ENCODE assay signal across 27 cellular contexts in genomic region chr5:174251305-174251704, GRCh38.
"Had no signal": no experiment of that assay in that cellular context is flagged by ENCODE, and none has a peak within 500 bp of the region (broad histone marks: within the 10 kb centered on the region; RNA-seq: fewer than 3 reads in every experiment).

No MANE protein-coding gene starts in this region.

- H3K36me3 ChIP-seq: colonic mucosa, esophagus muscularis mucosa, neutrophil, pancreas, right lobe of liver, thoracic aorta, tibial nerve, upper lobe of right lung, vagina had no signal

- H3K9me3 ChIP-seq: colonic mucosa, esophagus muscularis mucosa, mucosa of descending colon, neutrophil, pancreas, right lobe of liver, thoracic aorta, tibial nerve, upper lobe of right lung, vagina had no signal

- ATAC-seq: foreskin keratinocyte; left lobe of liver; mucosa of descending colon; natural killer cell treated with Interleukin-12 subunit alpha and Interleukin-12 subunit beta and Interleukin-15 and Interleukin-18, amount 100 ng/mL, for 72 hours; pancreas; right lobe of liver; stimulated activated naive B cell treated with anti-CD40 and anti-IgM and Interleukin-4, amounts not matched to agents 10 μg/mL and 1 μg/mL and 100 μg/mL, for 72 hours; upper lobe of right lung had no signal

- H3K27ac Mint-ChIP-seq: dendritic cell treated with granulocyte-macrophage colony-stimulating factor and Interleukin-4, amounts not matched to agents 40 ng/mL and 50 ng/mL, for 4 days; immature natural killer cell; memory B cell; mesothelial cell of epicardium; naive B cell; natural killer cell treated with Interleukin-12 subunit alpha and Interleukin-12 subunit beta and Interleukin-15 and Interleukin-18, amount 100 ng/mL, for 72 hours; stimulated activated naive B cell treated with anti-CD40 and anti-IgM and Interleukin-4, amounts not matched to agents 10 μg/mL and 1 μg/mL and 100 μg/mL, for 72 hours; stimulated activated naive CD8-positive, alpha-beta T cell treated with anti-CD3 and anti-CD28 coated beads, Interleukin-15, Interleukin-2, amounts not matched to agents 100 ng/mL and 50 ng/mL, for 24 hours had no signal

- H3K4me1 Mint-ChIP-seq: immature natural killer cell; memory B cell; mesothelial cell of epicardium; naive B cell; neural crest cell; stimulated activated naive B cell treated with anti-CD40 and anti-IgM and Interleukin-4, amounts not matched to agents 10 μg/mL and 1 μg/mL and 100 μg/mL, for 72 hours had no signal

- H3K27ac ChIP-seq: colonic mucosa, esophagus muscularis mucosa, foreskin keratinocyte, neutrophil, pancreas, right lobe of liver, thoracic aorta, tibial nerve, upper lobe of right lung, vagina had no signal

- H3K4me3 ChIP-seq: colonic mucosa, esophagus muscularis mucosa, lung, mucosa of descending colon, pancreas, right lobe of liver, thoracic aorta, tibial nerve, upper lobe of right lung, vagina had no signal

- DNase-seq: colonic mucosa; effector memory CD4-positive, alpha-beta T cell; foreskin keratinocyte; hypothalamus; immature natural killer cell; mucosa of descending colon; naive B cell; pancreas; right lobe of liver; small intestine; stimulated activated CD4-positive, alpha-beta T cell treated with anti-CD3 and anti-CD28 coated beads, Interleukin-15, amount 100 ng/mL, for 24 hours; stimulated activated CD4-positive, alpha-beta T cell treated with anti-CD3 and anti-CD28 coated beads, Interleukin-2, amount 100 ng/mL, for 48 hours; stimulated activated naive B cell treated with anti-CD40 and anti-IgM and Interleukin-4, amounts not matched to agents 10 μg/mL and 1 μg/mL and 100 μg/mL, for 72 hours; upper lobe of right lung had no signal

- H3K27me3 Mint-ChIP-seq: dendritic cell treated with granulocyte-macrophage colony-stimulating factor and Interleukin-4, amounts not matched to agents 40 ng/mL and 50 ng/mL, for 4 days; memory B cell had no signal

- H3K27me3 ChIP-seq: colonic mucosa, foreskin keratinocyte, neutrophil, pancreas, right lobe of liver, tibial nerve, upper lobe of right lung, vagina had no signal

- H3K4me1 ChIP-seq: colonic mucosa, esophagus muscularis mucosa, foreskin keratinocyte, pancreas, right lobe of liver, tibial nerve, upper lobe of right lung, vagina had no signal

- H3K9me3 Mint-ChIP-seq: dendritic cell treated with granulocyte-macrophage colony-stimulating factor and Interleukin-4, amounts not matched to agents 40 ng/mL and 50 ng/mL, for 4 days; immature natural killer cell; natural killer cell treated with Interleukin-12 subunit alpha and Interleukin-12 subunit beta and Interleukin-15 and Interleukin-18, amount 100 ng/mL, for 72 hours; neural crest cell had no signal

- H3K36me3 Mint-ChIP-seq: immature natural killer cell; memory B cell; mesothelial cell of epicardium; naive B cell; stimulated activated naive B cell treated with anti-CD40 and anti-IgM and Interleukin-4, amounts not matched to agents 10 μg/mL and 1 μg/mL and 100 μg/mL, for 72 hours had no signal

- H3K4me3 Mint-ChIP-seq: dendritic cell treated with granulocyte-macrophage colony-stimulating factor and Interleukin-4, amounts not matched to agents 40 ng/mL and 50 ng/mL, for 4 days; immature natural killer cell; memory B cell; mesothelial cell of epicardium; naive B cell; natural killer cell treated with Interleukin-12 subunit alpha and Interleukin-12 subunit beta and Interleukin-15 and Interleukin-18, amount 100 ng/mL, for 72 hours; neural crest cell; stimulated activated naive B cell treated with anti-CD40 and anti-IgM and Interleukin-4, amounts not matched to agents 10 μg/mL and 1 μg/mL and 100 μg/mL, for 72 hours; stimulated activated naive CD8-positive, alpha-beta T cell treated with anti-CD3 and anti-CD28 coated beads, Interleukin-15, Interleukin-2, amounts not matched to agents 100 ng/mL and 50 ng/mL, for 24 hours had no signal
